ENCODE assay signal across 38 cellular contexts in genomic region chr4:9820343-9820742, GRCh38. TPM values are rescaled to one million over a fixed set of nuclear protein-coding genes. Genes with fewer than 3 reads are reported as not detected.
"Had no signal": no experiment of that assay in that cellular context is flagged by ENCODE, and none has a peak within 500 bp of the region (broad histone marks: within the 10 kb centered on the region; RNA-seq: fewer than 3 reads in every experiment).

No MANE protein-coding gene starts in this region.

- H3K4me3 ChIP-seq: MG63 had no signal

- H3K9me3 ChIP-seq: MG63 had no signal

- DNase-seq: Karpas-422, Kasumi-1, MG63, MM.1S, MV-4-11, NCI-H1048, NCI-H1092, NCI-H1092 treated with DMSO at 0.1 percent for 48 hours, NCI-H1105, NCI-H1105 treated with DMSO at 0.1 percent for 48 hours, NCI-H1417, NCI-H1417 treated with DMSO at 0.1 percent for 48 hours, NCI-H1436, NCI-H1436 treated with DMSO at 0.1 percent for 48 hours, NCI-H146, NCI-H1694, NCI-H1694 treated with DMSO at 0.1 percent for 48 hours, NCI-H187, NCI-H187 treated with DMSO at 0.1 percent for 48 hours, NCI-H1930, NCI-H2029, NCI-H2029 treated with DMSO at 0.1 percent for 48 hours, NCI-H2081, NCI-H2107, NCI-H2171, NCI-H2171 treated with DMSO at 0.1 percent for 48 hours, NCI-H2227 treated with DMSO at 0.1 percent for 48 hours, NCI-H226, NCI-H345, NCI-H446, NCI-H446 treated with DMSO at 0.1 percent for 48 hours, NCI-H510A, NCI-H510A treated with DMSO at 0.1 percent for 48 hours, NCI-H524 had no signal

- H3K36me3 ChIP-seq: MG63 had no signal

- H3K27me3 ChIP-seq: MG63 had no signal

RNA-seq across cellular contexts. Expression of gene DRD5, which starts 38.9 kb away (rescaled TPM):
- total RNA-seq: LHCN-M2, M059J, MCF 10A, NCI-H460 had no signal
